ENCODE assay signal across 12 cellular contexts in genomic region chr17:10767237-10767636, GRCh38. TPM values are rescaled to one million over a fixed set of nuclear protein-coding genes. Genes with fewer than 3 reads are reported as not detected.
"Had no signal": no experiment of that assay in that cellular context is flagged by ENCODE, and none has a peak within 500 bp of the region (broad histone marks: within the 10 kb centered on the region; RNA-seq: fewer than 3 reads in every experiment).

No MANE protein-coding gene starts in this region.

- H3K4me3 ChIP-seq: GM23248, HAP-1, K562 had no signal

- H3K9ac ChIP-seq: GM23248 had no signal

- H3K27ac ChIP-seq: GM23248, HL-60 had no signal

- H2AFZ ChIP-seq: GM23248 had no signal

- ATAC-seq: HCT116, K562 had no signal

- H3K27ac Mint-ChIP-seq: HFFc6 had no signal

- FAIRE-seq: K562 had no signal

- H3K36me3 ChIP-seq: HAP-1 had no signal

- DNase-seq: GM23248, GOT3, H7, HFFc6, IMR-90, KG1 had no signal

- H3K4me1 ChIP-seq: HAP-1 had no signal

- H3K4me3 Mint-ChIP-seq: HFFc6 had no signal

RNA-seq across cellular contexts. Expression of gene TMEM238L, which starts 36.7 kb away (rescaled TPM):
- total RNA-seq: GM23248, H4, H7, HFFc6, HT1080, IMR-90, K562 had no signal
- polyA plus RNA-seq: GM23248, IMR-90, K562 had no signal

RNA-seq across cellular contexts. Expression of gene TMEM220, which starts 37.4 kb away (rescaled TPM):
- total RNA-seq: H4, K562 had no signal
- polyA plus RNA-seq: K562 had no signal
